ENCODE assay signal across 19 cellular contexts in the genomic region with DNA sequence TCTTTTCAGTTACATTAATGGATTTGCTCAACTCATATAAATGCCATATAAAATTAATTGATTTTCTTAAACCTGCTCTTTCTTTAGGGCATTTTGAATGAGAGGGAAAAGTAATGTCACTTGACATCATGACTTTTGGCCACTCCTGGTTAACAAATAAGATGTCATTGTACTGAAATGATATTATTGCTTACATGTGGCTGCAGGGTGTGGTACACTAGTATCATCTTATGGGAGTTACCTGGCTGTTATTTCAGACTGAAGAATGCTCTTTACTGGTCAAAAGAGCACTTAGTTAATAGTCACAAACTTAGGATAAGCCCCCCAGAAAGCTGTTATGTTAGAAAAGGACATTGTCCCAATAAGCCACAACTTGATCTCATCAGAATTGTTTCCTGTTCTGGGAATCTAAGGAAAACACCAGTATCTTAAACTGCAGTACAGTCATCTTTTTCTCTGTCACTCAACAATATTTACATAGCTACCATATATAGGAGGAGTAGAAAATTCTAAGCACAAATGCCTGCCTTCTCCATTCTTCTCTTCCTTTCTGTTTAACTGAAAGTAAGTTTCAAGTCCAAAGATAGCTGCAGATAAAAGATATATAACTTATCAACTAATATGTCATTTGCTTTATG. TPM values are rescaled to one million over a fixed set of nuclear protein-coding genes. Genes with fewer than 3 reads are reported as not detected.
A peak's percentile ranks its signal among the peaks of the same experiment; 100 is the strongest.
DNase-seq lines count a peak whose midpoint lies in the region; ATAC-seq and TF ChIP-seq lines count a peak whose summit lies in the region.
"Had no signal": no experiment of that assay in that cellular context is flagged by ENCODE, and none has a peak within 500 bp of the region (broad histone marks: within the 10 kb centered on the region; RNA-seq: fewer than 3 reads in every experiment).

No MANE protein-coding gene starts in this region.

- no peak overlapping the region for H2BK5ac ChIP-seq in mesenchymal stem cell (ENCODE audit: low read depth, low read length, poor library complexity, severe bottlenecking)

- H3K14ac ChIP-seq in mesenchymal stem cell (ENCODE audit: low read length in 2 of 2): no peak overlapping the region

- H3K23ac ChIP-seq in mesenchymal stem cell (ENCODE audit: low read length in 2 of 2): no peak overlapping the region

- no peak overlapping the region for H2BK15ac ChIP-seq in mesenchymal stem cell (ENCODE audit: low read depth, poor library complexity, severe bottlenecking)

- H3K27ac ChIP-seq in ascending aorta (peak overlapping the region; percentile 9 to 55), mesenchymal stem cell (ENCODE audit: low read length, poor library complexity, severe bottlenecking) (no peak overlapping the region)
- H3K27ac ChIP-seq: body of pancreas, VCaP had no signal

- no peak overlapping the region for H2BK120ac ChIP-seq in mesenchymal stem cell (ENCODE audit: low read depth, low read length)

- no peak overlapping the region for H3K18ac ChIP-seq in mesenchymal stem cell (ENCODE audit: low read depth in 1 of 2, low read length in 2 of 2)

- H3K4me3 Mint-ChIP-seq in activated T-cell treated with anti-CD3 and anti-CD28 coated beads, Interleukin-2, amount 50 U/mL, for 72 hours: peak overlapping the region in 1 of 2 donors; percentile 44
- no peak overlapping the region for H3K4me3 Mint-ChIP-seq in stimulated activated effector memory CD8-positive, alpha-beta T cell treated with anti-CD3 and anti-CD28 coated beads, Interleukin-12 subunit alpha, Interleukin-12 subunit beta, amount 100 ng/mL, for 72 hours
- H3K4me3 Mint-ChIP-seq: CD4-positive, alpha-beta T cell had no signal

- intact Hi-C loops in ascending aorta (cut with DNase I): no loop called here

- H3K36me3 Mint-ChIP-seq in activated T-cell treated with anti-CD3 and anti-CD28 coated beads, Interleukin-2, amount 50 U/mL, for 72 hours (ENCODE audit: insufficient read depth in 2 of 2): peaks cover 0 to 16% of the 10 kb centered on the region in 2 donors
- H3K36me3 Mint-ChIP-seq in stimulated activated effector memory CD8-positive, alpha-beta T cell treated with anti-CD3 and anti-CD28 coated beads, Interleukin-12 subunit alpha, Interleukin-12 subunit beta, amount 100 ng/mL, for 72 hours: peaks cover 87% of the 10 kb centered on the region

- no peak overlapping the region for H3K4ac ChIP-seq in mesenchymal stem cell (ENCODE audit: low read depth in 1 of 2, low read length in 2 of 2)

- no peak overlapping the region for H2BK12ac ChIP-seq in mesenchymal stem cell (ENCODE audit: low read length in 2 of 2)

- H3K79me1 ChIP-seq in mesenchymal stem cell (replicated peaks; ENCODE audit: low read length, poor library complexity, severe bottlenecking): peaks cover 8% of the 10 kb centered on the region

- H3K4me1 Mint-ChIP-seq in activated T-cell treated with anti-CD3 and anti-CD28 coated beads, Interleukin-2, amount 50 U/mL, for 72 hours (ENCODE audit: low read depth): peaks cover 9% of the 10 kb centered on the region
- H3K4me1 Mint-ChIP-seq in stimulated activated effector memory CD8-positive, alpha-beta T cell treated with anti-CD3 and anti-CD28 coated beads, Interleukin-12 subunit alpha, Interleukin-12 subunit beta, amount 100 ng/mL, for 72 hours: peaks cover 8% of the 10 kb centered on the region

- peak overlapping the region; percentile 48 for H3K9ac ChIP-seq in mesenchymal stem cell (ENCODE audit: low read length)

- no peak overlapping the region for H2AK5ac ChIP-seq in mesenchymal stem cell (ENCODE audit: low read length, severe bottlenecking)

- ATAC-seq in activated T-cell treated with anti-CD3 and anti-CD28 coated beads, Interleukin-2, amount 50 U/mL, for 72 hours (replicated peaks in 1 of 2): peak in 1 of 2 donors; percentile 50
- no peak for ATAC-seq in stimulated activated effector memory CD8-positive, alpha-beta T cell treated with anti-CD3 and anti-CD28 coated beads, Interleukin-12 subunit alpha, Interleukin-12 subunit beta, amount 100 ng/mL, for 72 hours
- no peak for ATAC-seq in GM21367 (IDR thresholded peaks at IDR 0.05; ENCODE audit: unreplicated experiment)
- ATAC-seq: body of pancreas, Panc1 had no signal

- no peak for DNase-seq in activated T-cell treated with anti-CD3 and anti-CD28 coated beads, Interleukin-2, amount 50 U/mL, for 72 hours
- no peak for DNase-seq in activated T-cell treated with anti-CD3 and anti-CD28 coated beads, Interleukin-2, amount 50 U/mL, for 1 hour
- DNase-seq in ascending aorta (ENCODE audit: low spot score in 2 of 2): no peak
- no peak for DNase-seq in mesenchymal stem cell
- no peak for DNase-seq in stimulated activated effector memory CD8-positive, alpha-beta T cell treated with anti-CD3 and anti-CD28 coated beads, Interleukin-12 subunit alpha, Interleukin-12 subunit beta, amount 100 ng/mL, for 72 hours (ENCODE audit: low spot score in 2 of 2)
- no peak for DNase-seq in NCI-H2107 (lab: John Stamatoyannopoulos, UW)
- no peak for DNase-seq in DMS79 treated with DMSO at 0.1 percent for 48 hours (lab: John Stamatoyannopoulos, UW)
- DNase-seq: body of pancreas; CD4-positive, alpha-beta T cell; DMS79; dorsolateral prefrontal cortex; hippocampal formation; KBM-7; NCI-H1048; NCI-H69; stomach had no signal

- H3K9me3 ChIP-seq in ascending aorta: no peaks in the 10 kb centered on the region
- no peaks in the 10 kb centered on the region for H3K9me3 ChIP-seq in mesenchymal stem cell (ENCODE audit: control insufficient read depth, low read length)
- H3K9me3 ChIP-seq: body of pancreas, stomach had no signal

- H3K27me3 ChIP-seq in ascending aorta (no peaks in the 10 kb centered on the region), mesenchymal stem cell (ENCODE audit: control insufficient read depth in 1 of 2, insufficient read depth in 1 of 2, low read length in 2 of 2) (no peaks in the 10 kb centered on the region)
- H3K27me3 ChIP-seq: body of pancreas, dorsolateral prefrontal cortex, stomach had no signal

- H4K91ac ChIP-seq in mesenchymal stem cell (ENCODE audit: low read length): no peak overlapping the region

- H3K4me2 ChIP-seq in mesenchymal stem cell (ENCODE audit: low read length, poor library complexity, severe bottlenecking): no peak overlapping the region

- H3K4me1 ChIP-seq in ascending aorta: no peaks in the 10 kb centered on the region
- H3K4me1 ChIP-seq in mesenchymal stem cell (ENCODE audit: control insufficient read depth, insufficient read depth, low read depth, low read length): no peaks in the 10 kb centered on the region
- H3K4me1 ChIP-seq: body of pancreas had no signal

- no peaks in the 10 kb centered on the region for H3K9me3 Mint-ChIP-seq in activated T-cell treated with anti-CD3 and anti-CD28 coated beads, Interleukin-2, amount 50 U/mL, for 72 hours
- no peaks in the 10 kb centered on the region for H3K9me3 Mint-ChIP-seq in stimulated activated effector memory CD8-positive, alpha-beta T cell treated with anti-CD3 and anti-CD28 coated beads, Interleukin-12 subunit alpha, Interleukin-12 subunit beta, amount 100 ng/mL, for 72 hours
- H3K9me3 Mint-ChIP-seq: CD4-positive, alpha-beta T cell had no signal

- H3K36me3 ChIP-seq in ascending aorta (peaks cover 18 to 49% of the 10 kb centered on the region in 2 donors), mesenchymal stem cell (ENCODE audit: control insufficient read depth in 1 of 2, insufficient read depth in 2 of 2, low read depth in 1 of 2, low read length in 2 of 2) (peaks cover 9 to 68% of the 10 kb centered on the region in 2 experiments)

- H3K4me3 ChIP-seq in ascending aorta: no peak overlapping the region
- H3K4me3 ChIP-seq in mesenchymal stem cell (ENCODE audit: insufficient read depth in 1 of 2, low read depth in 1 of 2, low read length in 2 of 2): no peak overlapping the region
- H3K4me3 ChIP-seq: body of pancreas, dorsolateral prefrontal cortex, stomach had no signal

- TF ChIP-seq CTCF in ascending aorta (IDR thresholded peaks at IDR 0.05): no peak

- H4K8ac ChIP-seq in mesenchymal stem cell (ENCODE audit: low read length): no peak overlapping the region

- H2AFZ ChIP-seq in mesenchymal stem cell (ENCODE audit: low read depth, low read length): no peak overlapping the region

- H3K27me3 Mint-ChIP-seq in activated T-cell treated with anti-CD3 and anti-CD28 coated beads, Interleukin-2, amount 50 U/mL, for 72 hours (ENCODE audit: low read depth): no peaks in the 10 kb centered on the region
- H3K27me3 Mint-ChIP-seq: CD4-positive, alpha-beta T cell had no signal

- peak overlapping the region; percentile 80 for H3K27ac Mint-ChIP-seq in activated T-cell treated with anti-CD3 and anti-CD28 coated beads, Interleukin-2, amount 50 U/mL, for 72 hours
- H3K27ac Mint-ChIP-seq in stimulated activated effector memory CD8-positive, alpha-beta T cell treated with anti-CD3 and anti-CD28 coated beads, Interleukin-12 subunit alpha, Interleukin-12 subunit beta, amount 100 ng/mL, for 72 hours: peak overlapping the region; percentile 54

RNA-seq across cellular contexts. Expression of a gene that starts 53.9 kb away (rescaled TPM):
- 10 to 100 TPM in 1 of 2 donors, 1 to 10 TPM in 1; 6.1 to 14.2 TPM for total RNA-seq in activated T-cell treated with anti-CD3 and anti-CD28 coated beads, Interleukin-2, amount 50 U/mL, for 72 hours
- 147 TPM for total RNA-seq in ascending aorta
- polyA plus RNA-seq in mesenchymal stem cell (2013, experiment 1 of 2): 173 TPM
- polyA plus RNA-seq in mesenchymal stem cell (2013, experiment 2 of 2): 168 TPM
